30 cellular contexts compared by ENCODE assay signal in the genomic region with DNA sequence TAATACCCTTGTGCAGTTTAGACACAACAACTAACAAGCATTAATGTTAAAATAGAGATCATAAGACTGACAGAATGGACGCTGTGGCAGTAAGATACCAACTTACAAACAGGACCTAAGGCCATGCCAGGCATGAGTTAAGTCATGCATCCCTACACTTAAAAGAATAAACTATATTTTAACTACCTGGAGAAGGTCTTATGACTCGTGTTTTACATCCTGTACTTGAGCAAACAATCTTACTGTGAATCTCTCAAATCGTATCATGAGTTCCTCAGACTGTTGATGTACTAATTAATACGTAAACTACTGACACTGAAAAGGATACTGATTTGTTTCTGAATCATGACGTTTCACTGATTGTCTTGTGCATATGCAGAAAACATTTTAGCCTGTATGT. TPM values are rescaled to one million over a fixed set of nuclear protein-coding genes. Genes with fewer than 3 reads are reported as not detected.
"Had no signal": no experiment of that assay in that cellular context is flagged by ENCODE, and none has a peak within 500 bp of the region (broad histone marks: within the 10 kb centered on the region; RNA-seq: fewer than 3 reads in every experiment).

No MANE protein-coding gene starts in this region.

- H3K4me1 ChIP-seq: SJCRH30 had no signal

- H3K9me3 ChIP-seq: SJCRH30 had no signal

- H3K4me3 Mint-ChIP-seq: activated naive CD8-positive, alpha-beta T cell treated with anti-CD3 and anti-CD28 coated beads for 36 hours; activated T-cell treated with anti-CD3 and anti-CD28 coated beads, Interleukin-2, amount 50 U/mL, for 4 hours had no signal

- H3K27me3 ChIP-seq: brain microvascular endothelial cell, SJCRH30 had no signal

- ATAC-seq: activated T-cell treated with anti-CD3 and anti-CD28 coated beads, Interleukin-2, amount 50 U/mL, for 4 hours; Panc1 had no signal

- H3K36me3 ChIP-seq: brain microvascular endothelial cell, SJCRH30 had no signal

- DNase-seq: activated B cell treated with CpG ODN at 0.5 μM for 24 hours; activated CD4-positive, alpha-beta memory T cell treated with anti-CD3 and anti-CD28 coated beads for 36 hours; activated CD4-positive, alpha-beta T cell treated with anti-CD3 and anti-CD28 coated beads for 4 hours; activated CD4-positive, alpha-beta T cell treated with anti-CD3 and anti-CD28 coated beads, Interleukin-2, amount 50 U/mL, for 1 hour; activated CD4-positive, CD25-positive, alpha-beta regulatory T cell treated with anti-CD3 and anti-CD28 coated beads, Interleukin-2, amount 50 U/mL, for 72 hours; activated CD8-positive, alpha-beta memory T cell treated with anti-CD3 and anti-CD28 coated beads, Interleukin-2, amount 50 U/mL, for 4 hours; activated effector memory CD4-positive, alpha-beta T cell treated with Interleukin-2 at 50 U/mL for 16 hours; activated naive CD4-positive, alpha-beta T cell treated with anti-CD3 and anti-CD28 coated beads, Interleukin-2, amount 50 U/mL, for 16 hours; activated naive CD8-positive, alpha-beta T cell treated with anti-CD3 and anti-CD28 coated beads for 36 hours; activated T-cell treated with anti-CD3 and anti-CD28 coated beads for 4 hours; activated T-cell treated with anti-CD3 and anti-CD28 coated beads, Interleukin-2, amount 50 U/mL, for 4 hours; amniotic stem cell; aorta; brain microvascular endothelial cell; central memory CD4-positive, alpha-beta T cell; NCI-H1105; NCI-H1436; NCI-H1694 treated with DMSO at 0.1 percent for 48 hours; NCI-H2029; NCI-H345; NCI-H524 treated with DMSO at 0.1 percent for 48 hours; SHP77; SJCRH30; T1000 had no signal

- H3K36me3 Mint-ChIP-seq: activated CD4-positive, alpha-beta memory T cell treated with anti-CD3 and anti-CD28 coated beads for 36 hours; activated naive CD8-positive, alpha-beta T cell treated with anti-CD3 and anti-CD28 coated beads for 36 hours had no signal

- H3K27ac Mint-ChIP-seq: activated B cell treated with CpG ODN at 0.5 μM for 24 hours; activated CD4-positive, alpha-beta memory T cell treated with anti-CD3 and anti-CD28 coated beads for 36 hours; activated naive CD8-positive, alpha-beta T cell treated with anti-CD3 and anti-CD28 coated beads for 36 hours had no signal

- H3K4me3 ChIP-seq: SJCRH30, SK-N-MC had no signal

- H3K27ac ChIP-seq: brain microvascular endothelial cell, KMS-11, SJCRH30, SK-N-MC had no signal

- H3K9me3 Mint-ChIP-seq: activated B cell treated with CpG ODN at 0.5 μM for 24 hours; activated CD4-positive, alpha-beta memory T cell treated with anti-CD3 and anti-CD28 coated beads for 36 hours; activated naive CD8-positive, alpha-beta T cell treated with anti-CD3 and anti-CD28 coated beads for 36 hours; activated T-cell treated with anti-CD3 and anti-CD28 coated beads, Interleukin-2, amount 50 U/mL, for 4 hours had no signal

- H3K27me3 Mint-ChIP-seq: activated B cell treated with CpG ODN at 0.5 μM for 24 hours had no signal

- H3K9ac ChIP-seq: KMS-11 had no signal

RNA-seq across cellular contexts. Expression of a gene that starts 2.0 kb away (rescaled TPM):
- total RNA-seq: activated T-cell treated with anti-CD3 and anti-CD28 coated beads, Interleukin-2, amount 50 U/mL, for 4 hours; LHCN-M2; SJCRH30; T-helper 1 cell treated with Interleukin-12 subunit alpha and Interleukin-12 subunit beta and Interleukin-4 antibody, amounts not matched to agents 30 ng/mL and 1 ng/mL, for 36 hours; T-helper 2 cell treated with Interferon-gamma antibody and Interleukin-4, amounts not matched to agents 100 ng/mL and 5 ng/mL, for 36 hours had no signal

RNA-seq across cellular contexts. Expression of a gene that starts 15.6 kb away (rescaled TPM):
- total RNA-seq: LHCN-M2, SJCRH30 had no signal
